Comparison of ENCODE assay signal across 29 cellular contexts in the genomic region with DNA sequence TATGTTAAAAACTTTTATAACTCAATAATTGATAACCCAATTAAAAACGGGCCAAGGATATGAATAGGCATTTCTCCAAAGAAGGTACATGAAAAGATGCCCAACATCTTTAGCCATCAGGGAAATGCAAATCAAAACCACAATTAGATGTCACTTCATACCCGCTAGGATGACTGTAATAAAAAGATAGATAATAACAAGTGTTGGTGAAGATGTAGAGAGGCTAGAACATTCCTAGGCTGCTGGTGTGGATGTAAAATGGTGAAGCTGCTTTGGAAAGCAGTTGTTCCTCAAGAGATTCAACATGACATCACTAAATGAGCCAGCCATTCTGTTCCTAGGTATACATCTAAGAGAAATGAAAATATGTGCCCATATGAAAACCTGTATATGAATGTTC.
"Had no signal": no experiment of that assay in that cellular context is flagged by ENCODE, and none has a peak within 500 bp of the region (broad histone marks: within the 10 kb centered on the region; RNA-seq: fewer than 3 reads in every experiment).

No MANE protein-coding gene starts in this region.

- H3K4me3 Mint-ChIP-seq: natural killer cell treated with Interleukin-12 subunit alpha and Interleukin-12 subunit beta and Interleukin-15 and Interleukin-18, amount 100 ng/mL, for 72 hours; nephron progenitor cell; neural crest cell; stimulated activated effector memory CD8-positive, alpha-beta T cell treated with anti-CD3 and anti-CD28 coated beads, Interleukin-12 subunit alpha, Interleukin-12 subunit beta, amount 100 ng/mL, for 72 hours; stimulated activated naive B cell treated with anti-CD40 and anti-IgM and Interleukin-4, amounts not matched to agents 10 μg/mL and 1 μg/mL and 100 μg/mL, for 72 hours; stimulated activated naive CD8-positive, alpha-beta T cell treated with anti-CD3 and anti-CD28 coated beads, Interleukin-15, Interleukin-2, amounts not matched to agents 100 ng/mL and 50 ng/mL, for 24 hours had no signal

- DNase-seq: nephron progenitor cell; occipital lobe; ovary; psoas muscle; right cardiac atrium; right lobe of liver; sigmoid colon; small intestine; stimulated activated CD4-positive, alpha-beta T cell treated with anti-CD3 and anti-CD28 coated beads, Interleukin-15, amount 100 ng/mL, for 24 hours; stimulated activated CD4-positive, alpha-beta T cell treated with anti-CD3 and anti-CD28 coated beads, Interleukin-2, amount 100 ng/mL, for 24 hours; stimulated activated CD4-positive, alpha-beta T cell treated with anti-CD3 and anti-CD28 coated beads, Interleukin-2, amount 100 ng/mL, for 48 hours; stimulated activated CD4-positive, alpha-beta T cell treated with anti-CD3 and anti-CD28 coated beads, Interleukin-4, amount 100 ng/mL, for 24 hours; stimulated activated naive B cell treated with anti-CD40 and anti-IgM and Interleukin-4, amounts not matched to agents 10 μg/mL and 1 μg/mL and 100 μg/mL, for 72 hours; stimulated activated naive CD4-positive, alpha-beta T cell treated with Interleukin-2 at 50 U/mL for 16 hours; stomach; thyroid gland; trophoblast cell; upper lobe of left lung had no signal

- FAIRE-seq: small intestine, urothelium cell line had no signal

- H3K4me1 ChIP-seq: parathyroid adenoma, psoas muscle had no signal

- H3K27me3 ChIP-seq: neutrophil, ovary, right lobe of liver, sigmoid colon, stomach, thyroid gland, tibial nerve, upper lobe of left lung, vagina had no signal

- H2AFZ ChIP-seq: parathyroid adenoma had no signal

- H3K27me3 Mint-ChIP-seq: natural killer cell treated with Interleukin-12 subunit alpha and Interleukin-12 subunit beta and Interleukin-15 and Interleukin-18, amount 100 ng/mL, for 72 hours; stimulated activated naive B cell treated with anti-CD40 and anti-IgM and Interleukin-4, amounts not matched to agents 10 μg/mL and 1 μg/mL and 100 μg/mL, for 72 hours; stimulated activated naive CD8-positive, alpha-beta T cell treated with anti-CD3 and anti-CD28 coated beads, Interleukin-15, Interleukin-2, amounts not matched to agents 100 ng/mL and 50 ng/mL, for 24 hours had no signal

- H3K9ac ChIP-seq: parathyroid adenoma had no signal

- H3K4me3 ChIP-seq: ovary, psoas muscle, right lobe of liver, sigmoid colon, stomach, thoracic aorta, thyroid gland, tibial nerve, upper lobe of left lung, vagina had no signal

- ATAC-seq: natural killer cell treated with Interleukin-12 subunit alpha and Interleukin-12 subunit beta and Interleukin-15 and Interleukin-18, amount 100 ng/mL, for 72 hours; psoas muscle; right cardiac atrium; right lobe of liver; stimulated activated effector memory CD8-positive, alpha-beta T cell treated with anti-CD3 and anti-CD28 coated beads, Interleukin-12 subunit alpha, Interleukin-12 subunit beta, amount 100 ng/mL, for 72 hours; stimulated activated naive B cell treated with anti-CD40 and anti-IgM and Interleukin-4, amounts not matched to agents 10 μg/mL and 1 μg/mL and 100 μg/mL, for 72 hours had no signal

- H3K79me2 ChIP-seq: parathyroid adenoma had no signal

- H3K36me3 ChIP-seq: neutrophil, ovary, right lobe of liver, sigmoid colon, stomach, thoracic aorta, thyroid gland, tibial nerve, upper lobe of left lung, vagina had no signal

- H3K9me3 ChIP-seq: neutrophil, ovary, right lobe of liver, sigmoid colon, thoracic aorta, thyroid gland, tibial nerve, upper lobe of left lung, vagina had no signal

- H3K27ac ChIP-seq: neutrophil, ovary, parathyroid adenoma, psoas muscle, right lobe of liver, sigmoid colon, stomach, thoracic aorta, thyroid gland, tibial nerve, upper lobe of left lung, vagina had no signal

- H3K9me3 Mint-ChIP-seq: natural killer cell treated with Interleukin-12 subunit alpha and Interleukin-12 subunit beta and Interleukin-15 and Interleukin-18, amount 100 ng/mL, for 72 hours; neural crest cell had no signal

- H3K36me3 Mint-ChIP-seq: natural killer cell treated with Interleukin-12 subunit alpha and Interleukin-12 subunit beta and Interleukin-15 and Interleukin-18, amount 100 ng/mL, for 72 hours; stimulated activated effector memory CD8-positive, alpha-beta T cell treated with anti-CD3 and anti-CD28 coated beads, Interleukin-12 subunit alpha, Interleukin-12 subunit beta, amount 100 ng/mL, for 72 hours had no signal

- H3K27ac Mint-ChIP-seq: natural killer cell treated with Interleukin-12 subunit alpha and Interleukin-12 subunit beta and Interleukin-15 and Interleukin-18, amount 100 ng/mL, for 72 hours; nephron progenitor cell; progenitor cell of endocrine pancreas; stimulated activated effector memory CD8-positive, alpha-beta T cell treated with anti-CD3 and anti-CD28 coated beads, Interleukin-12 subunit alpha, Interleukin-12 subunit beta, amount 100 ng/mL, for 72 hours; stimulated activated naive B cell treated with anti-CD40 and anti-IgM and Interleukin-4, amounts not matched to agents 10 μg/mL and 1 μg/mL and 100 μg/mL, for 72 hours; stimulated activated naive CD8-positive, alpha-beta T cell treated with anti-CD3 and anti-CD28 coated beads, Interleukin-15, Interleukin-2, amounts not matched to agents 100 ng/mL and 50 ng/mL, for 24 hours had no signal
